20 cellular contexts compared by ENCODE assay signal in the genomic region with DNA sequence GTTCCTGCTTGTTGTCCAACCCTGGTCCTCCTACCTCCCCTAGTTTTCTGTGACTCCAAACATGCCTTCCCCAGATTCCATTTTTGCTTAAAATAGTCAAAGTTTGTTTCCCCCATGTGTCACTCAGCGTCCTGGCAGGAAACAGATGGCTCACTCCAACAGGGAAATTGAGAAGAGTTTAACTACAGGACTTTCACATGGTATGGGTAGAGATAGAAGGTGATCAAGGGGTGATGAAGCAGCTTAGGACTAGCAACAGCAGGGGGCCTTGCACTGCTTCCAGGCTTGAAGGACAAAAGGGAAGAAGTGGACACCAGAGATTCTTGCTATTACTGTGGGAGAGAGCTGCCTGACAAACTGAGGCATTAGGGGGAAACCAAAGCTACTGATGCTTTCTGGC.
"Had no signal": no experiment of that assay in that cellular context is flagged by ENCODE, and none has a peak within 500 bp of the region (broad histone marks: within the 10 kb centered on the region; RNA-seq: fewer than 3 reads in every experiment).

No MANE protein-coding gene starts in this region.

- ATAC-seq: naive thymus-derived CD4-positive, alpha-beta T cell; psoas muscle; sciatic nerve; stimulated activated naive B cell treated with anti-CD40 and anti-IgM and Interleukin-4, amounts not matched to agents 10 μg/mL and 1 μg/mL and 100 μg/mL, for 72 hours; stimulated activated naive CD8-positive, alpha-beta T cell treated with anti-CD3 and anti-CD28 coated beads, Interleukin-15, amount 100 ng/mL, for 72 hours; upper lobe of right lung had no signal

- H3K27ac Mint-ChIP-seq: endodermal cell; naive thymus-derived CD4-positive, alpha-beta T cell; nephron progenitor cell; stimulated activated naive B cell treated with anti-CD40 and anti-IgM and Interleukin-4, amounts not matched to agents 10 μg/mL and 1 μg/mL and 100 μg/mL, for 72 hours had no signal

- H3K4me1 ChIP-seq: testis had no signal

- H3K4me3 Mint-ChIP-seq: endodermal cell; naive thymus-derived CD4-positive, alpha-beta T cell; nephron progenitor cell; stimulated activated naive B cell treated with anti-CD40 and anti-IgM and Interleukin-4, amounts not matched to agents 10 μg/mL and 1 μg/mL and 100 μg/mL, for 72 hours; stimulated activated naive CD8-positive, alpha-beta T cell treated with anti-CD3 and anti-CD28 coated beads, Interleukin-15, amount 100 ng/mL, for 72 hours had no signal

- H3K4me3 ChIP-seq: hepatocyte, psoas muscle, spleen, testis, tibial nerve, upper lobe of right lung had no signal

- H3K27ac ChIP-seq: hepatocyte, neutrophil, psoas muscle, spleen, testis, tibial nerve, upper lobe of right lung had no signal

- H2AFZ ChIP-seq: hepatocyte had no signal

- H3K36me3 Mint-ChIP-seq: stimulated activated naive B cell treated with anti-CD40 and anti-IgM and Interleukin-4, amounts not matched to agents 10 μg/mL and 1 μg/mL and 100 μg/mL, for 72 hours had no signal

- H3K27me3 Mint-ChIP-seq: naive thymus-derived CD4-positive, alpha-beta T cell; stimulated activated naive B cell treated with anti-CD40 and anti-IgM and Interleukin-4, amounts not matched to agents 10 μg/mL and 1 μg/mL and 100 μg/mL, for 72 hours; stimulated activated naive CD8-positive, alpha-beta T cell treated with anti-CD3 and anti-CD28 coated beads, Interleukin-15, amount 100 ng/mL, for 72 hours had no signal

- DNase-seq: endodermal cell; foreskin melanocyte; head of caudate nucleus; mammary epithelial cell; naive thymus-derived CD4-positive, alpha-beta T cell; nephron progenitor cell; psoas muscle; retina; spleen; stimulated activated CD4-positive, alpha-beta T cell treated with anti-CD3 and anti-CD28 coated beads, Interleukin-15, amount 100 ng/mL, for 24 hours; stimulated activated CD4-positive, alpha-beta T cell treated with anti-CD3 and anti-CD28 coated beads, Interleukin-1b, Interleukin-23, amount 100 ng/mL, for 48 hours; stimulated activated CD4-positive, alpha-beta T cell treated with anti-CD3 and anti-CD28 coated beads, Interleukin-4, amount 100 ng/mL, for 4 hours; stimulated activated naive B cell treated with anti-CD40 and anti-IgM and Interleukin-4, amounts not matched to agents 10 μg/mL and 1 μg/mL and 100 μg/mL, for 72 hours; stimulated activated naive CD8-positive, alpha-beta T cell treated with anti-CD3 and anti-CD28 coated beads, Interleukin-15, amount 100 ng/mL, for 72 hours; testis; upper lobe of right lung had no signal

- H3K9me3 Mint-ChIP-seq: endodermal cell; naive thymus-derived CD4-positive, alpha-beta T cell; stimulated activated naive B cell treated with anti-CD40 and anti-IgM and Interleukin-4, amounts not matched to agents 10 μg/mL and 1 μg/mL and 100 μg/mL, for 72 hours; stimulated activated naive CD8-positive, alpha-beta T cell treated with anti-CD3 and anti-CD28 coated beads, Interleukin-15, amount 100 ng/mL, for 72 hours had no signal

- H3K27me3 ChIP-seq: hepatocyte, neutrophil, spleen, testis, tibial nerve, upper lobe of right lung had no signal

- H3K4me2 ChIP-seq: hepatocyte had no signal

- H3K9me3 ChIP-seq: neutrophil, psoas muscle, spleen, testis, tibial nerve, upper lobe of right lung had no signal

- H3K36me3 ChIP-seq: neutrophil, spleen, tibial nerve, upper lobe of right lung had no signal
